18 cellular contexts compared by ENCODE assay signal in the genomic region with DNA sequence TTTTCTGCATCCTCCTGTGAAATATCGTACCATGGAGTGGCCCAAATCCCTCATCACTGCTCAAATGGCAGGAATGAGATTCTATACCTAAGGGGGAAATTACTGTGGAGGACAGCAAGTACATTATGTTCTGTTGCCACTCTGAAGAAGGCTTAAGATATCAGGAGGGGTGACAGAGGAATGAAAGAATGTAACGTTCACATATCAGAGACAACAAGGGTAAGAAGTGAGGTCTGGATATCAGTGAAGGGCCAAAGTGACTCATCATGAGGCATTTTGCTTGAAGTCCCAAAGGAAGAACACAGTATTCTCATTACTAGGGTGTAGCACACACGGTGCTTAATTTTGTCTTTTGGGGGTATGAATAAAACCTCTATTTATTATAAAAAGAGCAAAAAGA.
DNase-seq lines count a peak whose midpoint lies in the region; ATAC-seq and TF ChIP-seq lines count a peak whose summit lies in the region.
"Had no signal": no experiment of that assay in that cellular context is flagged by ENCODE, and none has a peak within 500 bp of the region (broad histone marks: within the 10 kb centered on the region; RNA-seq: fewer than 3 reads in every experiment).

No MANE protein-coding gene starts in this region.

- CTCF ChIA-PET in HCT116 (lab: Charles Lee), result no interaction called here
- CTCF ChIA-PET in WTC11 (lab: Charles Lee), result interaction anchor here (1.1 kb wide), 1 partner anchor 14 kb away, joined by 3 read pairs; no protein-coding TSS in a partner anchor
- CTCF ChIA-PET in activated CD8-positive, alpha-beta T cell treated with anti-CD3 and anti-CD28 coated beads, Interleukin-2, amount 10 ng/mL, durations not matched to agents 7 days and 5 days (lab: Charles Lee), result no interaction called here

- H4K8ac ChIP-seq in trophoblast cell (ENCODE audit: low read depth, low read length), result no peak overlapping the region

- H3K36me3 ChIP-seq in HCT116 (ENCODE audit: control insufficient read depth in 1 of 2, insufficient read depth in 2 of 2, low read length in 2 of 2), result no peaks in the 10 kb centered on the region
- H3K36me3 ChIP-seq in adipocyte (ENCODE audit: control insufficient read depth, insufficient read depth, low read length, severe bottlenecking), result no peaks in the 10 kb centered on the region
- H3K36me3 ChIP-seq in trophoblast cell (ENCODE audit: control insufficient read depth in 1 of 2, insufficient read depth in 2 of 2, low read length in 2 of 2), result no peaks in the 10 kb centered on the region
- H3K36me3 ChIP-seq: adrenal gland, HAP-1, pancreas had no signal

- H3K79me2 ChIP-seq in HCT116 (ENCODE audit: insufficient read depth, low read length) (no peaks in the 10 kb centered on the region), trophoblast cell (ENCODE audit: control insufficient read depth, insufficient read depth, low read length, poor library complexity) (no peaks in the 10 kb centered on the region)

- H2BK12ac ChIP-seq in trophoblast cell (ENCODE audit: low read length), result no peak overlapping the region

- no peak overlapping the region for H4K91ac ChIP-seq in trophoblast cell (ENCODE audit: low read depth, low read length)

- H3K27me3 ChIP-seq in HCT116 (ENCODE audit: insufficient read depth, low read length) (no peaks in the 10 kb centered on the region), adipocyte (replicated peaks; ENCODE audit: control insufficient read depth, insufficient read depth, low read length) (no peaks in the 10 kb centered on the region), trophoblast cell (ENCODE audit: insufficient read depth, low read length) (no peaks in the 10 kb centered on the region)
- H3K27me3 ChIP-seq: adrenal gland, pancreas had no signal

- no peak for DNase-seq in HCT116 (ENCODE audit: low read depth, low spot score)
- no peak for DNase-seq in adipocyte (ENCODE audit: low read depth)
- peak; percentile 51 for DNase-seq in fibroblast of the aortic adventitia (ENCODE audit: low read depth)
- peak in 1 of 2 donors; percentile 38 for DNase-seq in trophoblast cell
- DNase-seq in WTC11 (ENCODE audit: low spot score), result no peak
- no peak for DNase-seq in activated CD4-positive, alpha-beta T cell treated with anti-CD3 and anti-CD28 coated beads for 48 hours
- no peak for DNase-seq in immature natural killer cell
- DNase-seq in activated CD8-positive, alpha-beta T cell treated with anti-CD3 and anti-CD28 coated beads, Interleukin-2, amount 10 ng/mL, durations not matched to agents 7 days and 5 days, result no peak
- DNase-seq: activated CD4-positive, CD25-positive, alpha-beta regulatory T cell treated with anti-CD3 and anti-CD28 coated beads, Interleukin-2, amount 50 U/mL, for 72 hours; adrenal gland; endodermal cell; KBM-7; NCI-H2029; NCI-H524 treated with DMSO at 0.1 percent for 48 hours; pancreas; stimulated activated CD4-positive, alpha-beta T cell treated with anti-CD3 and anti-CD28 coated beads, Interleukin-2, amount 100 ng/mL, for 48 hours; T1000 had no signal

- no peak for TF ChIP-seq POLR2A in HCT116 (IDR thresholded peaks at IDR 0.05; ENCODE audit: borderline replicate concordance, extremely low read depth, insufficient read depth, insufficient read length)

- POLR2A ChIA-PET in HCT116 (lab: Charles Lee) (no interaction called here), WTC11 (lab: Charles Lee) (no interaction called here)
- POLR2A ChIA-PET in activated CD8-positive, alpha-beta T cell treated with anti-CD3 and anti-CD28 coated beads, Interleukin-2, amount 10 ng/mL, durations not matched to agents 7 days and 5 days (lab: Charles Lee), result no interaction called here

- ATAC-seq in HCT116 (peak; percentile 50; the same call in 1 of the 2 replicates), WTC11 (no peak)
- no peak for ATAC-seq in activated CD8-positive, alpha-beta T cell treated with anti-CD3 and anti-CD28 coated beads, Interleukin-2, amount 10 ng/mL, durations not matched to agents 7 days and 5 days
- ATAC-seq: pancreas had no signal

- peaks cover 4% of the 10 kb centered on the region; the same call in 1 of the 2 replicates for H3K4me1 Mint-ChIP-seq in WTC11
- H3K4me1 Mint-ChIP-seq in immature natural killer cell, result no peaks in the 10 kb centered on the region
- no peaks in the 10 kb centered on the region for H3K4me1 Mint-ChIP-seq in activated CD8-positive, alpha-beta T cell treated with anti-CD3 and anti-CD28 coated beads, Interleukin-2, amount 10 ng/mL, durations not matched to agents 7 days and 5 days (ENCODE audit: low read depth)

- TF ChIP-seq CTCF in HCT116 (IDR thresholded peaks at IDR 0.05 in 2 of 3, conservative IDR thresholded peaks at IDR 0.05 in 1 of 3; ENCODE audit: borderline replicate concordance in 1 of 3, insufficient read depth in 1 of 3, low read depth in 2 of 3, low read length in 2 of 3) (no peak), fibroblast of the aortic adventitia (IDR thresholded peaks at IDR 0.05; ENCODE audit: insufficient read depth, low read length) (no peak), WTC11 (IDR thresholded peaks at IDR 0.05) (no peak)

- H3K4me3 Mint-ChIP-seq in WTC11, result no peak overlapping the region
- H3K4me3 Mint-ChIP-seq in immature natural killer cell, result no peak overlapping the region
- no peak overlapping the region for H3K4me3 Mint-ChIP-seq in activated CD8-positive, alpha-beta T cell treated with anti-CD3 and anti-CD28 coated beads, Interleukin-2, amount 10 ng/mL, durations not matched to agents 7 days and 5 days
- H3K4me3 Mint-ChIP-seq: endodermal cell had no signal

- no peak overlapping the region for H3K18ac ChIP-seq in trophoblast cell (ENCODE audit: low read length)

- no peak overlapping the region for H3K4me3 ChIP-seq in HCT116 (replicated peaks in 1 of 2; ENCODE audit: low read depth in 1 of 2, low read length in 2 of 2)
- H3K4me3 ChIP-seq in adipocyte (ENCODE audit: low read length), result no peak overlapping the region
- H3K4me3 ChIP-seq in fibroblast of the aortic adventitia (ENCODE audit: low read depth, low read length), result no peak overlapping the region
- H3K4me3 ChIP-seq in trophoblast cell (ENCODE audit: low read depth, low read length), result no peak overlapping the region
- H3K4me3 ChIP-seq: adrenal gland, HAP-1, pancreas had no signal

- H3K27me3 Mint-ChIP-seq in WTC11 (ENCODE audit: low read depth), result no peaks in the 10 kb centered on the region
- peaks cover 0 to 2% (median 0%) of the 10 kb centered on the region in 3 donors for H3K27me3 Mint-ChIP-seq in immature natural killer cell (ENCODE audit: low read depth in 3 of 3)
- no peaks in the 10 kb centered on the region for H3K27me3 Mint-ChIP-seq in activated CD8-positive, alpha-beta T cell treated with anti-CD3 and anti-CD28 coated beads, Interleukin-2, amount 10 ng/mL, durations not matched to agents 7 days and 5 days (ENCODE audit: low read depth)

- H3K9me3 Mint-ChIP-seq in WTC11 (0 out of 2 replicates have a peak, but pooled peaks cover 3% of the 10 kb centered on the region), immature natural killer cell (peaks cover 0 to 33% (median 11%) of the 10 kb centered on the region in 6 donors)
- no peaks in the 10 kb centered on the region for H3K9me3 Mint-ChIP-seq in activated CD8-positive, alpha-beta T cell treated with anti-CD3 and anti-CD28 coated beads, Interleukin-2, amount 10 ng/mL, durations not matched to agents 7 days and 5 days (ENCODE audit: insufficient read depth)
- H3K9me3 Mint-ChIP-seq: endodermal cell had no signal

- H3K9ac ChIP-seq in HCT116 (ENCODE audit: low read length) (no peak overlapping the region), adipocyte (ENCODE audit: low read length) (peak overlapping the region; percentile 8), trophoblast cell (ENCODE audit: low read length) (no peak overlapping the region)

- H2AK5ac ChIP-seq in trophoblast cell (ENCODE audit: low read length), result no peak overlapping the region

- H3K9me3 ChIP-seq in HCT116 (ENCODE audit: control insufficient read depth in 1 of 2, insufficient read depth in 1 of 2, low read depth in 1 of 2, low read length in 2 of 2), result no peaks in the 10 kb centered on the region
- H3K9me3 ChIP-seq in adipocyte (ENCODE audit: control insufficient read depth, low read length), result no peaks in the 10 kb centered on the region
- H3K9me3 ChIP-seq in trophoblast cell (ENCODE audit: insufficient read depth, low read depth, low read length), result no peaks in the 10 kb centered on the region
- H3K9me3 ChIP-seq: adrenal gland, HAP-1, pancreas had no signal

- H4K20me1 ChIP-seq in HCT116 (ENCODE audit: insufficient read depth), result no peaks in the 10 kb centered on the region

- H3K9me2 ChIP-seq in HCT116 (ENCODE audit: insufficient read depth), result no peaks in the 10 kb centered on the region

- no peak overlapping the region for H3K23ac ChIP-seq in trophoblast cell (ENCODE audit: low read length)

- no TSS peak for BruUV-seq in HCT116 (replicated peaks; lab: Mats Ljungman, UMichigan)

- H3K27ac Mint-ChIP-seq in WTC11, result no peak overlapping the region
- no peak overlapping the region for H3K27ac Mint-ChIP-seq in immature natural killer cell
- no peak overlapping the region for H3K27ac Mint-ChIP-seq in activated CD8-positive, alpha-beta T cell treated with anti-CD3 and anti-CD28 coated beads, Interleukin-2, amount 10 ng/mL, durations not matched to agents 7 days and 5 days
- H3K27ac Mint-ChIP-seq: endodermal cell had no signal

- H4K12ac ChIP-seq in trophoblast cell (ENCODE audit: low read depth, low read length), result no peak overlapping the region

- intact Hi-C loops in HCT116 (cut with micrococcal nuclease), result no loop called here

- H3K4me1 ChIP-seq in HCT116 (ENCODE audit: control insufficient read depth in 1 of 2, insufficient read depth in 2 of 2, low read length in 2 of 2), result peaks cover 0 to 6% of the 10 kb centered on the region in 2 experiments; a peak in 1 of 4 replicates
- H3K4me1 ChIP-seq in adipocyte (ENCODE audit: control insufficient read depth, insufficient read depth, low read length), result peaks cover 35% of the 10 kb centered on the region
- peaks cover 0 to 5% of the 10 kb centered on the region in 2 experiments for H3K4me1 ChIP-seq in trophoblast cell (ENCODE audit: control insufficient read depth in 1 of 2, insufficient read depth in 2 of 2, low read length in 2 of 2)
- H3K4me1 ChIP-seq: adrenal gland, HAP-1, pancreas had no signal

- H2AFZ ChIP-seq in HCT116 (ENCODE audit: low read depth, low read length, poor library complexity, severe bottlenecking), result no peak overlapping the region
- no peak overlapping the region for H2AFZ ChIP-seq in trophoblast cell (ENCODE audit: insufficient read depth, low read length, poor library complexity)

- H3K36me3 Mint-ChIP-seq in WTC11, result no peaks in the 10 kb centered on the region
- H3K36me3 Mint-ChIP-seq in immature natural killer cell, result no peaks in the 10 kb centered on the region
- H3K36me3 Mint-ChIP-seq in activated CD8-positive, alpha-beta T cell treated with anti-CD3 and anti-CD28 coated beads, Interleukin-2, amount 10 ng/mL, durations not matched to agents 7 days and 5 days (ENCODE audit: low read depth), result no peaks in the 10 kb centered on the region

- H3K14ac ChIP-seq in trophoblast cell (ENCODE audit: low read length), result no peak overlapping the region

- no peak overlapping the region for H3K4ac ChIP-seq in trophoblast cell (ENCODE audit: low read depth, low read length)

- H3K27ac ChIP-seq in HCT116 (ENCODE audit: low read depth, low read length) (no peak overlapping the region), trophoblast cell (ENCODE audit: low read depth, low read length) (peak overlapping the region; percentile 54)
- H3K27ac ChIP-seq: adrenal gland, pancreas had no signal

- no CpG with 5 or more reads among the region's 3 CpGs for WGBS in trophoblast cell (ENCODE audit: extremely low coverage, insufficient coverage, insufficient read length)

- H2BK5ac ChIP-seq in trophoblast cell (ENCODE audit: low read depth, low read length, poor library complexity), result no peak overlapping the region

- no peak for TF ChIP-seq RAD21 in HCT116 (IDR thresholded peaks at IDR 0.05; ENCODE audit: low read depth)

- no peaks in the 10 kb centered on the region for H3K79me1 ChIP-seq in trophoblast cell (ENCODE audit: low read length)

- RAD21 ChIA-PET in HCT116 (lab: Charles Lee; ENCODE audit: low non-redundant PET in 1 of 2, low total read pairs in 2 of 2, uncharacterized antibody in 2 of 2, unreplicated experiment in 2 of 2), result no interaction called here

- H3K4me2 ChIP-seq in HCT116 (ENCODE audit: low read length), result 0 out of 2 replicates have a peak overlapping the region, but pooled peaks have one; percentile 2
- H3K4me2 ChIP-seq in trophoblast cell (ENCODE audit: low read length), result no peak overlapping the region

- H2BK120ac ChIP-seq in trophoblast cell (ENCODE audit: insufficient read depth, low read length, poor library complexity), result no peak overlapping the region
